ENCODE assay signal across 8 cellular contexts in genomic region chr16:89657442-89658220, GRCh38. TPM values are rescaled to one million over a fixed set of nuclear protein-coding genes. Genes with fewer than 3 reads are reported as not detected.
DNase-seq lines count a peak whose midpoint lies in the region; ATAC-seq and TF ChIP-seq lines count a peak whose summit lies in the region.

Gene CHMP1A (minus strand): TSS chr16:89657708. CDS start chr16:89657588, 120 bp downstream.
Gene SPATA33 (plus strand): TSS chr16:89657836. CDS start chr16:89657912, 76 bp downstream.

- peak within 1 kb of the TSS; percentile 90 for H3K4me3 ChIP-seq in right cardiac atrium (ENCODE audit: low read length)
- H3K4me3 ChIP-seq in rectal smooth muscle tissue (ENCODE audit: low read length), result peak within 1 kb of the TSS; percentile 98
- H3K4me3 ChIP-seq in vagina, result peak within 1 kb of the TSS; percentile 91 to 93

- TF ChIP-seq CTCF in vagina (IDR thresholded peaks at IDR 0.05), result no peak

- intact Hi-C loops in right cardiac atrium (cut with DNase I) (no loop called here), vagina (cut with DNase I) (no loop called here)

- peak in 1 of 2 donors; percentile 6 for TF ChIP-seq POLR2A in vagina (IDR thresholded peaks at IDR 0.05)

- under 1% methylated on average over 99 of the region's 99 CpGs for WGBS in right cardiac atrium

- peak within 1 kb of the TSS; percentile 62 for H3K9ac ChIP-seq in rectal smooth muscle tissue (ENCODE audit: low read length)

- peaks cover 9% of the 10 kb centered on the region for H3K4me1 ChIP-seq in right cardiac atrium (ENCODE audit: control insufficient read depth, insufficient read depth, low read length)
- peaks cover 12% of the 10 kb centered on the region for H3K4me1 ChIP-seq in rectal smooth muscle tissue (ENCODE audit: control insufficient read depth, insufficient read depth, low read length)
- peaks cover 29% of the 10 kb centered on the region for H3K4me1 ChIP-seq in vagina

- peaks cover 5% of the 10 kb centered on the region for H3K36me3 ChIP-seq in rectal smooth muscle tissue (ENCODE audit: control insufficient read depth, insufficient read depth, low read length)
- peaks cover 0 to 7% of the 10 kb centered on the region in 2 donors for H3K36me3 ChIP-seq in vagina

- DNase-seq in NCI-H146 treated with DMSO at 0.1 percent for 48 hours (lab: John Stamatoyannopoulos, UW; ENCODE audit: unreplicated experiment) (peak; percentile 24), T-helper 2 cell (peak; percentile 86 to 92 (median 88)), right cardiac atrium (peak; percentile 92 to 97 (median 96)), vagina (ENCODE audit: extremely low spot score in 2 of 2) (no peak)

- peak; percentile 90 for ATAC-seq in GM18498 (IDR thresholded peaks at IDR 0.05; ENCODE audit: unreplicated experiment)
- peak; percentile 94 for ATAC-seq in HG02798 (IDR thresholded peaks at IDR 0.05; ENCODE audit: poor library complexity, unreplicated experiment)
- ATAC-seq in right cardiac atrium, result peak; percentile 97

- H3K9me3 ChIP-seq in right cardiac atrium (ENCODE audit: control insufficient read depth, low read length) (no peaks in the 10 kb centered on the region), vagina (no peaks in the 10 kb centered on the region)

- peak within 1 kb of the TSS; percentile 70 for H3K27ac ChIP-seq in angular gyrus (ENCODE audit: low read depth, low read length)
- peak within 1 kb of the TSS; percentile 82 for H3K27ac ChIP-seq in right cardiac atrium (ENCODE audit: low read length)
- H3K27ac ChIP-seq in rectal smooth muscle tissue (ENCODE audit: low read depth, low read length), result peak within 1 kb of the TSS; percentile 75
- peak within 1 kb of the TSS; percentile 71 for H3K27ac ChIP-seq in vagina

- H3K27me3 ChIP-seq in right cardiac atrium (ENCODE audit: control insufficient read depth, insufficient read depth) (no peaks in the 10 kb centered on the region), rectal smooth muscle tissue (ENCODE audit: control insufficient read depth, insufficient read depth, low read length) (no peaks in the 10 kb centered on the region), vagina (no peaks in the 10 kb centered on the region)

RNA-seq across cellular contexts. Expression of gene CHMP1A, which starts in this region (rescaled TPM):
- total RNA-seq in right cardiac atrium, result 10 to 100 TPM; 36.2 to 48.8 (median 38.7) TPM
- polyA plus RNA-seq in right cardiac atrium, result 35.1 TPM
- 117 TPM for total RNA-seq in vagina

RNA-seq across cellular contexts. Expression of gene SPATA33, which starts in this region (rescaled TPM):
- total RNA-seq in right cardiac atrium (1 to 10 TPM; 1.4 to 5.3 (median 3.3) TPM), vagina (5.2 TPM)
- polyA plus RNA-seq in right cardiac atrium, result 2.4 TPM

Comparison
In these comparisons a context has a peak if more than half of its experiments do, and no peak if none do; other contexts are left out.
1. DNase-seq: peak in NCI-H146 treated with DMSO at 0.1 percent for 48 hours (single experiment), T-helper 2 cell (5 of 5) and right cardiac atrium (3 of 3); none in vagina (0 of 2).
2. Peak in every context shown above with its lines, with median percentiles within 50 percentile points of each other: ATAC-seq, H3K27ac ChIP-seq and H3K4me3 ChIP-seq.